In the genomic region with DNA sequence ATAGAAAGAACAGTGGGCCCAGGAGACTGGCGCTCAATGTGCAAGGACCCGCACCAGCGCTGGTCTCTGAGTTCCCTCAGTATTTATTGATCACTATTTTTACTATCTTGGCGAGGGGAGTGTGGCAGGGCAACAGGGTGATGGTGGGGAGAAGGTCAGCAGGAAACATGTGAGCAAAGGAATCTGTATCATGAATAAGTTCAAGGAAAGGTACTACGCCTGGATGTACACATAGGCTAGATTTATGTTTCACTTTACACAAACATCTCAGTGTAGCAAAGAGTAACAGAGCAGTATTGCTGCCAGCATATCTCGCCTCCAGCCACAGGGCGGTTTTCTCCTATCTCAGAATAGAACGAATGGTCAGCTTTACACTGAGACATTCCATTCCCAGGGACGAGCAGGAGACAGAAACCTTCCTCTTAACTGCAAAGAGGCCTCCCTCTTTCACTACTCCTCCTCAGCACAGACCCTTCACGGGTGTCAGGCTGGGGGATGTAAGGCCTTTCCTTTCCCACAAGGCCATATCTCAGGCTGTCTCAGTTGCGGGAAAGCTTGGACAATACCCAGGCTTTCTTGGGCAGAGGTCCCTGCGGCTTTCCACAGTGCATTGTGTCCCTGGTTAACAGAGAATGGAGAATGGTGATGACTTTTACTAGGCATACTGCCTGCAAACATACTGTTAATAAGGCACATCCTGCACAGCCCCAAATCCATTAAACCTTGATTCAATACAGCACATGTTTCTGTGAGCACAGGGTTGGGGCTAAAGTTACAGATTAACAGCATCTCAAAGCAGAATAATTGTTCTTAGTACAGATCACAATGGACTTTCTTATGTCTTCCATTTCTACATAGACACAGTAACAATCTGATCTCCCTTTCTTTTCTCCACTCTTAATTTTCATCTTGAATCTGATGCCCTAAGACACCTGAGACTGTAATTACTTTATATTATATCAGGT, we compare ENCODE assay signal across 8 cellular contexts. TPM values are rescaled to one million over a fixed set of nuclear protein-coding genes. Genes with fewer than 3 reads are reported as not detected.
A peak's percentile ranks its signal among the peaks of the same experiment; 100 is the strongest.
DNase-seq lines count a peak whose midpoint lies in the region; ATAC-seq and TF ChIP-seq lines count a peak whose summit lies in the region.
"Not testable (repeated sequence)": the region's sequence is repeated elsewhere in the genome, so short reads cannot be mapped to it uniquely, and the experiment has no call there.

No MANE protein-coding gene starts in this region.

- H3K4me1 Mint-ChIP-seq in GM23338, result peaks cover 24% of the 10 kb centered on the region
- peaks cover 15% of the 10 kb centered on the region for H3K4me1 Mint-ChIP-seq in activated CD4-positive, alpha-beta memory T cell treated with anti-CD3 and anti-CD28 coated beads for 36 hours (ENCODE audit: low read depth)
- peaks cover 30 to 32% of the 10 kb centered on the region in 2 donors for H3K4me1 Mint-ChIP-seq in natural killer cell
- H3K4me1 Mint-ChIP-seq in type B pancreatic cell (ENCODE audit: unreplicated experiment), result peaks cover 32% of the 10 kb centered on the region

- not testable (repeated sequence) for DNase-seq in GM23338 (ENCODE audit: low spot score); activated CD4-positive, alpha-beta memory T cell treated with anti-CD3 and anti-CD28 coated beads for 36 hours; natural killer cell; type B pancreatic cell (ENCODE audit: extremely low spot score, unreplicated experiment)
- peak; percentile 18 for DNase-seq in brain microvascular endothelial cell
- peak; percentile 52 for DNase-seq in foreskin melanocyte
- DNase-seq in left kidney (ENCODE audit: low read depth, low spot score), result peak; percentile 14

- H3K4me3 ChIP-seq in GM23338; brain microvascular endothelial cell (ENCODE audit: low read depth, low read length); rectal smooth muscle tissue (ENCODE audit: low read length): not testable (repeated sequence)

- H3K27ac ChIP-seq in GM23338 (ENCODE audit: low read depth) (peak overlapping the region; percentile 77; the same call in 1 of the 2 replicates), rectal smooth muscle tissue (ENCODE audit: low read depth, low read length) (peak overlapping the region; percentile 65)
- H3K27ac ChIP-seq in brain microvascular endothelial cell, result not testable (repeated sequence)

- H3K27me3 ChIP-seq in GM23338 (ENCODE audit: insufficient read depth); brain microvascular endothelial cell (replicated peaks); rectal smooth muscle tissue (ENCODE audit: control insufficient read depth, insufficient read depth, low read length): not testable (repeated sequence)

- H3K9ac ChIP-seq in rectal smooth muscle tissue (ENCODE audit: low read length), result not testable (repeated sequence)

- intact Hi-C loops in activated CD4-positive, alpha-beta memory T cell treated with anti-CD3 and anti-CD28 coated beads for 36 hours (cut with micrococcal nuclease); natural killer cell (cut with micrococcal nuclease): not testable (repeated sequence)

- CTCF ChIA-PET in activated CD4-positive, alpha-beta memory T cell treated with anti-CD3 and anti-CD28 coated beads for 36 hours (lab: Charles Lee), result interaction anchor here (7.3 kb wide), 1 partner anchor 11 kb away, joined by 99 read pairs; a partner anchor contains a TSS

- in situ Hi-C loops in brain microvascular endothelial cell (cut with HindIII; ENCODE audit: low pct_ligation_motif_present, low sequenced_read_pairs), result not testable (repeated sequence)

- not testable (repeated sequence) for H3K9me3 Mint-ChIP-seq in GM23338; activated CD4-positive, alpha-beta memory T cell treated with anti-CD3 and anti-CD28 coated beads for 36 hours; natural killer cell; type B pancreatic cell

- H3K4me2 ChIP-seq in GM23338, result not testable (repeated sequence)

- not testable (repeated sequence) for H4K20me1 ChIP-seq in GM23338 (replicated peaks; ENCODE audit: insufficient read depth)

- H3F3A ChIP-seq in GM23338 (replicated peaks; ENCODE audit: low read depth), result not testable (repeated sequence)

- H3K36me3 Mint-ChIP-seq in GM23338 (ENCODE audit: low read depth) (peaks cover 19% of the 10 kb centered on the region), type B pancreatic cell (peaks cover 10% of the 10 kb centered on the region)
- not testable (repeated sequence) for H3K36me3 Mint-ChIP-seq in activated CD4-positive, alpha-beta memory T cell treated with anti-CD3 and anti-CD28 coated beads for 36 hours; natural killer cell

- not testable (repeated sequence) for TF ChIP-seq CTCF in GM23338 (conservative IDR thresholded peaks at IDR 0.05; ENCODE audit: low read depth in 2 of 2); brain microvascular endothelial cell (IDR thresholded peaks at IDR 0.05; ENCODE audit: low read depth, low read length, missing control alignments); natural killer cell (IDR thresholded peaks at IDR 0.05); type B pancreatic cell (conservative IDR thresholded peaks at IDR 0.05)

- peaks cover 16% of the 10 kb centered on the region for H3K36me3 ChIP-seq in GM23338 (ENCODE audit: insufficient read depth)
- not testable (repeated sequence) for H3K36me3 ChIP-seq in brain microvascular endothelial cell (replicated peaks); rectal smooth muscle tissue (ENCODE audit: control insufficient read depth, insufficient read depth, low read length)

- not testable (repeated sequence) for H3K9me2 ChIP-seq in GM23338 (ENCODE audit: insufficient read depth)

- H2AFZ ChIP-seq in GM23338, result not testable (repeated sequence)

- H3K4me3 Mint-ChIP-seq in GM23338, result not testable (repeated sequence)
- peak overlapping the region; percentile 16 for H3K4me3 Mint-ChIP-seq in activated CD4-positive, alpha-beta memory T cell treated with anti-CD3 and anti-CD28 coated beads for 36 hours
- H3K4me3 Mint-ChIP-seq in natural killer cell, result peak overlapping the region; percentile 60
- peak overlapping the region; percentile 78 for H3K4me3 Mint-ChIP-seq in type B pancreatic cell

- not testable (repeated sequence) for ATAC-seq in GM23338, natural killer cell

- peaks cover 27% of the 10 kb centered on the region for H3K79me2 ChIP-seq in GM23338 (replicated peaks; ENCODE audit: insufficient read depth)

- POLR2A ChIA-PET in activated CD4-positive, alpha-beta memory T cell treated with anti-CD3 and anti-CD28 coated beads for 36 hours (lab: Charles Lee), result not testable (repeated sequence)

- H3K27ac Mint-ChIP-seq in GM23338 (peak overlapping the region; percentile 49), type B pancreatic cell (peak overlapping the region; percentile 79)
- H3K27ac Mint-ChIP-seq in activated CD4-positive, alpha-beta memory T cell treated with anti-CD3 and anti-CD28 coated beads for 36 hours; natural killer cell: not testable (repeated sequence)

- H3K27me3 Mint-ChIP-seq in GM23338 (ENCODE audit: insufficient read depth, low read depth, poor library complexity), result peaks cover 13% of the 10 kb centered on the region
- H3K27me3 Mint-ChIP-seq in activated CD4-positive, alpha-beta memory T cell treated with anti-CD3 and anti-CD28 coated beads for 36 hours; natural killer cell (ENCODE audit: low read depth in 2 of 2); type B pancreatic cell: not testable (repeated sequence)

- H3K4me1 ChIP-seq in GM23338 (ENCODE audit: insufficient read depth), result peaks cover 18% of the 10 kb centered on the region
- H3K4me1 ChIP-seq in rectal smooth muscle tissue (ENCODE audit: control insufficient read depth, insufficient read depth, low read length), result not testable (repeated sequence)

RNA-seq across cellular contexts. Expression of a gene that starts 2.3 kb away (rescaled TPM):
- 536 and 559 TPM in 2 replicates for total RNA-seq in GM23338 (2014; rRNA removed; shearing (Covaris generic))
- polyA plus RNA-seq in GM23338 (2016; fragmentation: Nextera tagmentation; extraction: Ambion mirVana), result 276 and 315 TPM in 2 replicates
- 10 to 100 TPM; 30.9 to 32.9 TPM for total RNA-seq in activated CD4-positive, alpha-beta memory T cell treated with anti-CD3 and anti-CD28 coated beads for 36 hours
- total RNA-seq in natural killer cell, result 10 to 100 TPM in 2 of 3 donors, 1 to 10 TPM in 1; 6.8 to 15.2 (median 12.2) TPM
- total RNA-seq in type B pancreatic cell (ENCODE audit: low replicate concordance), result 149 and 184 TPM in 2 replicates

RNA-seq across cellular contexts. Expression of a gene that starts 8.9 kb away (rescaled TPM):
- total RNA-seq in GM23338 (2014; rRNA removed; shearing (Covaris generic)), result 41.1 and 48.0 TPM in 2 replicates
- 14.7 and 15.1 TPM in 2 replicates for polyA plus RNA-seq in GM23338 (2016; fragmentation: Nextera tagmentation; extraction: Ambion mirVana)
- total RNA-seq in activated CD4-positive, alpha-beta memory T cell treated with anti-CD3 and anti-CD28 coated beads for 36 hours, result 10 to 100 TPM; 22.4 to 23.7 TPM
- total RNA-seq in natural killer cell (10 to 100 TPM; 38.9 to 48.7 (median 39.2) TPM), type B pancreatic cell (ENCODE audit: low replicate concordance) (21.9 and 33.8 TPM in 2 replicates)
